ENCODE assay signal across 8 cellular contexts in genomic region chr3:51671090-51672082, GRCh38. TPM values are rescaled to one million over a fixed set of nuclear protein-coding genes. Genes with fewer than 3 reads are reported as not detected.
DNase-seq lines count a peak whose midpoint lies in the region; ATAC-seq and TF ChIP-seq lines count a peak whose summit lies in the region.

Gene TEX264, plus strand, starts transcription at chr3:51671252. Its CDS starts 3,053 bp downstream, at chr3:51674305.

- H3K27ac ChIP-seq in RWPE2 (ENCODE audit: poor library complexity, severe bottlenecking) = peak within 1 kb of the TSS; percentile 71

- DNase-seq in DMS53 (lab: John Stamatoyannopoulos, UW) = peak; percentile 89
- DNase-seq in HuH-7 (ENCODE audit: low spot score) = peak; percentile 90
- peak; percentile 80 for DNase-seq in RWPE2 (ENCODE audit: low spot score)
- DNase-seq in activated T-helper 9 cell treated with anti-CD3 and anti-CD28 coated beads, Interleukin-2, amount 50 U/mL, for 16 hours (ENCODE audit: low read depth) = peak; percentile 92
- peak; percentile 78 for DNase-seq in fibroblast of the aortic adventitia (ENCODE audit: low read depth)

- H3K4me1 ChIP-seq in RWPE2 (ENCODE audit: insufficient read depth, poor library complexity, severe bottlenecking) = peaks cover 11% of the 10 kb centered on the region

- peaks cover 3% of the 10 kb centered on the region for H3K27me3 Mint-ChIP-seq in nephron (ENCODE audit: low read depth)
- no peaks in the 10 kb centered on the region for H3K27me3 Mint-ChIP-seq in stimulated activated naive CD8-positive, alpha-beta T cell treated with anti-CD3 and anti-CD28 coated beads, Interleukin-15, Interleukin-2, amounts not matched to agents 100 ng/mL and 50 ng/mL, for 24 hours

- peak within 1 kb of the TSS; percentile 86 to 89 (median 88) for H3K4me3 Mint-ChIP-seq in nephron
- H3K4me3 Mint-ChIP-seq in stimulated activated naive CD8-positive, alpha-beta T cell treated with anti-CD3 and anti-CD28 coated beads, Interleukin-15, Interleukin-2, amounts not matched to agents 100 ng/mL and 50 ng/mL, for 24 hours = peak within 1 kb of the TSS; percentile 88

- no peaks in the 10 kb centered on the region for H3K27me3 ChIP-seq in RWPE2 (ENCODE audit: insufficient read depth, poor library complexity, severe bottlenecking)

- TF ChIP-seq CTCF in RWPE2 (IDR thresholded peaks at IDR 0.05; ENCODE audit: poor library complexity, severe bottlenecking) = no peak
- TF ChIP-seq CTCF in fibroblast of the aortic adventitia (IDR thresholded peaks at IDR 0.05; ENCODE audit: insufficient read depth, low read length) = no peak
- no peak for TF ChIP-seq CTCF in nephron (IDR thresholded peaks at IDR 0.05; ENCODE audit: unreplicated experiment in 3 of 3)

- H3K36me3 ChIP-seq in RWPE2 (ENCODE audit: low read depth) = peaks cover 9% of the 10 kb centered on the region

- peaks cover 8% of the 10 kb centered on the region for H3K36me3 Mint-ChIP-seq in nephron (ENCODE audit: low read depth)
- H3K36me3 Mint-ChIP-seq in stimulated activated naive CD8-positive, alpha-beta T cell treated with anti-CD3 and anti-CD28 coated beads, Interleukin-15, Interleukin-2, amounts not matched to agents 100 ng/mL and 50 ng/mL, for 24 hours (ENCODE audit: low read depth) = peaks cover 13% of the 10 kb centered on the region

- no peaks in the 10 kb centered on the region for H3K9me3 Mint-ChIP-seq in nephron
- no peaks in the 10 kb centered on the region for H3K9me3 Mint-ChIP-seq in stimulated activated naive CD8-positive, alpha-beta T cell treated with anti-CD3 and anti-CD28 coated beads, Interleukin-15, Interleukin-2, amounts not matched to agents 100 ng/mL and 50 ng/mL, for 24 hours

- H3K9me3 ChIP-seq in RWPE2 (ENCODE audit: severe bottlenecking) = no peaks in the 10 kb centered on the region

- H3K4me1 Mint-ChIP-seq in nephron = peaks cover 19% of the 10 kb centered on the region
- H3K4me1 Mint-ChIP-seq in stimulated activated naive CD8-positive, alpha-beta T cell treated with anti-CD3 and anti-CD28 coated beads, Interleukin-15, Interleukin-2, amounts not matched to agents 100 ng/mL and 50 ng/mL, for 24 hours (ENCODE audit: low read depth) = peaks cover 68% of the 10 kb centered on the region

- H3K27ac Mint-ChIP-seq in nephron = peak within 1 kb of the TSS; percentile 75 to 92 (median 81)
- peak within 1 kb of the TSS; percentile 81 for H3K27ac Mint-ChIP-seq in stimulated activated naive CD8-positive, alpha-beta T cell treated with anti-CD3 and anti-CD28 coated beads, Interleukin-15, Interleukin-2, amounts not matched to agents 100 ng/mL and 50 ng/mL, for 24 hours

- H3K4me3 ChIP-seq in RWPE2 (ENCODE audit: severe bottlenecking) (peak within 1 kb of the TSS; percentile 53), fibroblast of the aortic adventitia (ENCODE audit: low read depth, low read length) (peak within 1 kb of the TSS; percentile 86)

- ATAC-seq in GM21447 (IDR thresholded peaks at IDR 0.05; ENCODE audit: unreplicated experiment) (peak; percentile 63), RWPE2 (ENCODE audit: low read depth) (peak; percentile 67)

RNA-seq across cellular contexts. Expression of gene TEX264, which starts in this region (rescaled TPM):
- 20.4 and 38.7 TPM in 2 replicates for total RNA-seq in fibroblast of the aortic adventitia (ENCODE audit: low replicate concordance)

Comparison
In these comparisons a context has a peak if more than half of its experiments do, and no peak if none do; other contexts are left out.
1. Peak in every context shown above with its lines: DNase-seq, ATAC-seq, H3K4me3 ChIP-seq and H3K27ac ChIP-seq.